9 cellular contexts compared by ENCODE assay signal in genomic region chr3:111998661-111999641, GRCh38. TPM values are rescaled to one million over a fixed set of nuclear protein-coding genes. Genes with fewer than 3 reads are reported as not detected.
DNase-seq lines count a peak whose midpoint lies in the region; ATAC-seq and TF ChIP-seq lines count a peak whose summit lies in the region.
"Had no signal": no experiment of that assay in that cellular context is flagged by ENCODE, and none has a peak within 500 bp of the region (broad histone marks: within the 10 kb centered on the region; RNA-seq: fewer than 3 reads in every experiment).

TSS of gene TAGLN3 (plus strand) at chr3:111998922. CDS start at chr3:111999423, 501 bp downstream.

- no peaks in the 10 kb centered on the region for H3K9me3 Mint-ChIP-seq in activated CD8-positive, alpha-beta memory T cell treated with anti-CD3 and anti-CD28 coated beads, Interleukin-2, amount 10 ng/mL, durations not matched to agents 7 days and 5 days (ENCODE audit: low read depth)
- H3K9me3 Mint-ChIP-seq in activated naive CD4-positive, alpha-beta T cell treated with anti-CD3 and anti-CD28 coated beads, Interleukin-2, amount 50 U/mL, for 24 hours = no peaks in the 10 kb centered on the region
- H3K9me3 Mint-ChIP-seq in osteocyte (ENCODE audit: unreplicated experiment) = no peaks in the 10 kb centered on the region

- no peak within 1 kb of the TSS for H3K27ac ChIP-seq in heart left ventricle

- peak within 1 kb of the TSS; percentile 1 to 59 (median 45) for H3K4me3 ChIP-seq in heart left ventricle

- H3K27me3 ChIP-seq in heart left ventricle = peaks cover 0 to 20% (median 0%) of the 10 kb centered on the region in 9 donors

- no peaks in the 10 kb centered on the region for H3K27me3 Mint-ChIP-seq in activated CD8-positive, alpha-beta memory T cell treated with anti-CD3 and anti-CD28 coated beads, Interleukin-2, amount 10 ng/mL, durations not matched to agents 7 days and 5 days
- H3K27me3 Mint-ChIP-seq in activated naive CD4-positive, alpha-beta T cell treated with anti-CD3 and anti-CD28 coated beads, Interleukin-2, amount 50 U/mL, for 24 hours = no peaks in the 10 kb centered on the region
- H3K27me3 Mint-ChIP-seq in osteocyte (ENCODE audit: unreplicated experiment) = no peaks in the 10 kb centered on the region

- ATAC-seq in activated CD8-positive, alpha-beta memory T cell treated with anti-CD3 and anti-CD28 coated beads, Interleukin-2, amount 10 ng/mL, durations not matched to agents 7 days and 5 days = no peak
- peak; percentile 32 to 61 (median 46) for ATAC-seq in heart left ventricle

- WGBS in heart left ventricle, 4 donors = 8 to 16% (median 14%) methylated on average over 40 to 41 of the region's 41 CpGs

- no peak for TF ChIP-seq POLR2A in heart left ventricle (IDR thresholded peaks at IDR 0.05)

- no peak for DNase-seq in activated CD8-positive, alpha-beta memory T cell treated with anti-CD3 and anti-CD28 coated beads, Interleukin-2, amount 10 ng/mL, durations not matched to agents 7 days and 5 days
- DNase-seq in activated CD8-positive, alpha-beta memory T cell treated with anti-CD3 and anti-CD28 coated beads, Interleukin-2, amount 50 U/mL, for 48 hours = no peak
- DNase-seq in NCI-H1417 (lab: John Stamatoyannopoulos, UW) = peak; percentile 76 to 96 (median 85)
- no peak for DNase-seq in heart left ventricle
- DNase-seq in osteocyte (ENCODE audit: extremely low spot score, unreplicated experiment) = no peak
- DNase-seq in effector CD4-positive, alpha-beta T cell = no peak
- DNase-seq in COLO829 (ENCODE audit: low spot score) = no peak
- DNase-seq: DND-41 had no signal

- H3K27ac Mint-ChIP-seq in activated CD8-positive, alpha-beta memory T cell treated with anti-CD3 and anti-CD28 coated beads, Interleukin-2, amount 10 ng/mL, durations not matched to agents 7 days and 5 days = no peak within 1 kb of the TSS
- peak within 1 kb of the TSS; percentile 8 for H3K27ac Mint-ChIP-seq in activated naive CD4-positive, alpha-beta T cell treated with anti-CD3 and anti-CD28 coated beads, Interleukin-2, amount 50 U/mL, for 24 hours
- H3K27ac Mint-ChIP-seq in osteocyte (ENCODE audit: unreplicated experiment) = no peak within 1 kb of the TSS

- peaks cover 4% of the 10 kb centered on the region for H3K36me3 Mint-ChIP-seq in activated CD8-positive, alpha-beta memory T cell treated with anti-CD3 and anti-CD28 coated beads, Interleukin-2, amount 10 ng/mL, durations not matched to agents 7 days and 5 days
- H3K36me3 Mint-ChIP-seq in activated naive CD4-positive, alpha-beta T cell treated with anti-CD3 and anti-CD28 coated beads, Interleukin-2, amount 50 U/mL, for 24 hours = no peaks in the 10 kb centered on the region
- no peaks in the 10 kb centered on the region for H3K36me3 Mint-ChIP-seq in osteocyte (ENCODE audit: unreplicated experiment)

- H3K9me3 ChIP-seq in heart left ventricle = no peaks in the 10 kb centered on the region

- peaks cover 0 to under 1% (median 0%) of the 10 kb centered on the region in 9 donors for H3K36me3 ChIP-seq in heart left ventricle

- H3K4me1 ChIP-seq in heart left ventricle = peaks cover 0 to 16% (median 8%) of the 10 kb centered on the region in 12 donors

- peak within 1 kb of the TSS; percentile 42 for H3K4me3 Mint-ChIP-seq in activated CD8-positive, alpha-beta memory T cell treated with anti-CD3 and anti-CD28 coated beads, Interleukin-2, amount 10 ng/mL, durations not matched to agents 7 days and 5 days
- peak within 1 kb of the TSS; percentile 81 for H3K4me3 Mint-ChIP-seq in activated naive CD4-positive, alpha-beta T cell treated with anti-CD3 and anti-CD28 coated beads, Interleukin-2, amount 50 U/mL, for 24 hours
- H3K4me3 Mint-ChIP-seq in osteocyte (ENCODE audit: unreplicated experiment) = peak within 1 kb of the TSS; percentile 76

- no peak for TF ChIP-seq CTCF in heart left ventricle (IDR thresholded peaks at IDR 0.05)
- no peak for TF ChIP-seq CTCF in osteocyte (IDR thresholded peaks at IDR 0.05)

- CTCF ChIA-PET in activated CD8-positive, alpha-beta memory T cell treated with anti-CD3 and anti-CD28 coated beads, Interleukin-2, amount 10 ng/mL, durations not matched to agents 7 days and 5 days (lab: Charles Lee) = interaction anchor here (2.4 to 6.3 kb wide), 4 partner anchors 10 to 31 kb away, joined by 5 to 45 read pairs (median 17); no protein-coding TSS in a partner anchor

- H3K4me1 Mint-ChIP-seq in activated CD8-positive, alpha-beta memory T cell treated with anti-CD3 and anti-CD28 coated beads, Interleukin-2, amount 10 ng/mL, durations not matched to agents 7 days and 5 days = peaks cover 22% of the 10 kb centered on the region
- H3K4me1 Mint-ChIP-seq in activated naive CD4-positive, alpha-beta T cell treated with anti-CD3 and anti-CD28 coated beads, Interleukin-2, amount 50 U/mL, for 24 hours = peaks cover 59% of the 10 kb centered on the region
- H3K4me1 Mint-ChIP-seq in osteocyte (ENCODE audit: unreplicated experiment) = peaks cover 16% of the 10 kb centered on the region

- intact Hi-C loops in heart left ventricle (cut with DNase I) = no loop called here

RNA-seq across cellular contexts. Expression of gene TAGLN3, which starts in this region (rescaled TPM):
- not detected for total RNA-seq in activated CD8-positive, alpha-beta memory T cell treated with anti-CD3 and anti-CD28 coated beads, Interleukin-2, amount 10 ng/mL, durations not matched to agents 7 days and 5 days
- total RNA-seq in heart left ventricle = 1 to 10 TPM in 1 of 9 donors, under 1 TPM in 4, not detected in 4; 0.66 to 1.7 (median 0.86) TPM
- polyA plus RNA-seq in heart left ventricle = under 1 TPM; 0.25 to 0.38 TPM
- total RNA-seq in osteocyte = not detected in 2 replicates

Comparison
In these comparisons a context has a peak if more than half of its experiments do, and no peak if none do; other contexts are left out.
1. DNase-seq: peak in NCI-H1417 (3 of 3); none in activated CD8-positive, alpha-beta memory T cell treated with anti-CD3 and anti-CD28 coated beads, Interleukin-2, amount 10 ng/mL, durations not matched to agents 7 days and 5 days (single experiment), activated CD8-positive, alpha-beta memory T cell treated with anti-CD3 and anti-CD28 coated beads, Interleukin-2, amount 50 U/mL, for 48 hours (single experiment), heart left ventricle (0 of 5), osteocyte (single experiment), effector CD4-positive, alpha-beta T cell (single experiment) and COLO829 (single experiment).
2. Peak in every context shown above with its lines, with median percentiles within 50 percentile points of each other: H3K4me3 Mint-ChIP-seq.